ENCODE assay signal across 10 cellular contexts in the genomic region with DNA sequence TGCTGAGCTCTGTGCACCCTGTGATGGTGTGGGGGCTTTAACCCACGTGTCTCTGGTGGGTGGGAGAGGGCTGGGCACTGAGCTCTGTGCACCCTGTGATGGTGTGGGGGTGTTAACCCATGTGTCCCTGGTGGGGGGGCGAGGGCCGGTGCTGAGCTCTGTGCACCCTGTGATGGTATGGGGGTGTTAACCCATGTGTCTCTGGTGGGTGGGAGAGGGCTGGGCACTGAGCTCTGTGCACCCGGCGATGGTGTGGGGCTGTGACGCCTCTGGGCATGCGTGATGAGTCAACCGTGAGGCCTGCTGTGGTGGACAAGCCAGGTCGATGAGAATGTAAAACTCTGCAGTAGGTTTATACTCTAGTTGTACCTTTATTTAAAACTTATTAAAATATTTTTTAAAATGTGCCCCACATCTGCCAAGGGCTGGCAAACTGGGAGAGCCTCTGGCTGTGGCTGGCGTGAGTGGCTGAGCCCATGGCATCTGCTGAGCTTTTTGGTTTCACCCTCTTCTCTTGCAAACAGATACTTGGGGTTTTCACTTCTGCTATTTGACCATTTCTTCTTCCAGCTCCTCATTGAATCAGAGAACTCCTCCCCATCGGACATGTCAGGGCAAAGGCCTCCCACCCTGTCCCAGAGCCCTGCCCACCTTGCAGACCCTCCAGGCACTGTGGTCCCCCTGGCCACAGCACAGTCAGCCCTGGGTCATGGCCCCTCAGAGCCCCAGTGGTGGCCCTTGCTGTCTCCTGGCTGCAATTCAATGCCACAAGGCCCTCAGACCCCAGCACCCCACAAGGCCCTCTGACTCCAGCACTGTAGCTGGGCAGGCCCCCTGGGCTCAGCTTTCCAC. TPM values are rescaled to one million over a fixed set of nuclear protein-coding genes. Genes with fewer than 3 reads are reported as not detected.
DNase-seq lines count a peak whose midpoint lies in the region; ATAC-seq and TF ChIP-seq lines count a peak whose summit lies in the region.
"Had no signal": no experiment of that assay in that cellular context is flagged by ENCODE, and none has a peak within 500 bp of the region (broad histone marks: within the 10 kb centered on the region; RNA-seq: fewer than 3 reads in every experiment).

No MANE protein-coding gene starts in this region.

- H3K36me3 ChIP-seq in OCI-LY1 (ENCODE audit: insufficient read depth, low read length): 0 out of 2 replicates have a peak, but pooled peaks cover 9% of the 10 kb centered on the region
- H3K36me3 ChIP-seq in CD8-positive, alpha-beta T cell (ENCODE audit: insufficient read depth, low read length): no peaks in the 10 kb centered on the region
- H3K36me3 ChIP-seq: heart left ventricle had no signal

- peaks cover 20% of the 10 kb centered on the region for H3K36me3 Mint-ChIP-seq in stimulated activated effector memory CD8-positive, alpha-beta T cell treated with anti-CD3 and anti-CD28 coated beads, Interleukin-12 subunit alpha, Interleukin-12 subunit beta, amount 100 ng/mL, for 72 hours
- H3K36me3 Mint-ChIP-seq in CD8-positive, alpha-beta T cell: no peaks in the 10 kb centered on the region

- CTCF ChIA-PET in CD8-positive, alpha-beta T cell (lab: Charles Lee): interaction anchor here (1.4 to 1.9 kb wide), 2 partner anchors 22 to 108 kb away, joined by 3 to 10 read pairs; no protein-coding TSS in a partner anchor

- H3K27me3 ChIP-seq in OCI-LY1 (ENCODE audit: insufficient read depth, low read length): no peaks in the 10 kb centered on the region
- no peaks in the 10 kb centered on the region for H3K27me3 ChIP-seq in CD8-positive, alpha-beta T cell (ENCODE audit: insufficient read depth, low read length)

- peak overlapping the region; percentile 56 for H3K4me2 ChIP-seq in OCI-LY1 (ENCODE audit: low read length)

- H3K4me3 ChIP-seq in OCI-LY1 (ENCODE audit: low read depth, low read length, poor library complexity, severe bottlenecking): no peak overlapping the region
- no peak overlapping the region for H3K4me3 ChIP-seq in CD8-positive, alpha-beta T cell (ENCODE audit: low read depth, low read length)
- H3K4me3 ChIP-seq: heart left ventricle had no signal

- H4K20me1 ChIP-seq in OCI-LY1 (ENCODE audit: insufficient read depth, low read length): no peaks in the 10 kb centered on the region

- no peaks in the 10 kb centered on the region for H3K79me2 ChIP-seq in OCI-LY1 (ENCODE audit: insufficient read depth, low read length)

- H3K27ac ChIP-seq in OCI-LY1 (ENCODE audit: low read depth, low read length, poor library complexity, severe bottlenecking): peak overlapping the region; percentile 100
- no peak overlapping the region for H3K27ac ChIP-seq in CD8-positive, alpha-beta T cell (ENCODE audit: low read depth, low read length)
- H3K27ac ChIP-seq: C4-2B had no signal

- no peaks in the 10 kb centered on the region for H3K9me2 ChIP-seq in OCI-LY1 (ENCODE audit: low read depth, low read length)

- no peaks in the 10 kb centered on the region for H3K9me3 ChIP-seq in OCI-LY1 (ENCODE audit: low read length)
- H3K9me3 ChIP-seq in CD8-positive, alpha-beta T cell (ENCODE audit: low read length): no peaks in the 10 kb centered on the region
- H3K9me3 ChIP-seq: heart left ventricle had no signal

- peak; percentile 58 for DNase-seq in activated effector memory CD4-positive, alpha-beta T cell treated with anti-CD3 and anti-CD28 coated beads, Interleukin-2, amount 50 U/mL, for 16 hours
- DNase-seq in activated effector memory CD4-positive, alpha-beta T cell treated with Interleukin-2 at 50 U/mL for 16 hours: no peak
- no peak for DNase-seq in stimulated activated effector memory CD8-positive, alpha-beta T cell treated with anti-CD3 and anti-CD28 coated beads, Interleukin-12 subunit alpha, Interleukin-12 subunit beta, amount 100 ng/mL, for 72 hours (ENCODE audit: low spot score in 2 of 2)
- no peak for DNase-seq in hypothalamus (lab: John Stamatoyannopoulos, UW)
- DNase-seq in CD8-positive, alpha-beta T cell: no peak
- no peak for DNase-seq in activated CD8-positive, alpha-beta memory T cell treated with anti-CD3 and anti-CD28 coated beads, Interleukin-2, amount 50 U/mL, for 4 hours

- no peak overlapping the region for H3K4me3 Mint-ChIP-seq in stimulated activated effector memory CD8-positive, alpha-beta T cell treated with anti-CD3 and anti-CD28 coated beads, Interleukin-12 subunit alpha, Interleukin-12 subunit beta, amount 100 ng/mL, for 72 hours
- no peak overlapping the region for H3K4me3 Mint-ChIP-seq in CD8-positive, alpha-beta T cell

- TF ChIP-seq CTCF in OCI-LY1 (IDR thresholded peaks at IDR 0.05; ENCODE audit: low read length): no peak
- no peak for TF ChIP-seq CTCF in CD8-positive, alpha-beta T cell (IDR thresholded peaks at IDR 0.05)

- peak overlapping the region; percentile 67 for H3K9ac ChIP-seq in OCI-LY1 (ENCODE audit: low read length)

- H3F3A ChIP-seq in OCI-LY1 (ENCODE audit: insufficient read depth, low read length): no peaks in the 10 kb centered on the region

- peak overlapping the region; percentile 34 for H3K27ac Mint-ChIP-seq in stimulated activated effector memory CD8-positive, alpha-beta T cell treated with anti-CD3 and anti-CD28 coated beads, Interleukin-12 subunit alpha, Interleukin-12 subunit beta, amount 100 ng/mL, for 72 hours
- H3K27ac Mint-ChIP-seq in CD8-positive, alpha-beta T cell: no peak overlapping the region

- no peaks in the 10 kb centered on the region for H3K9me3 Mint-ChIP-seq in stimulated activated effector memory CD8-positive, alpha-beta T cell treated with anti-CD3 and anti-CD28 coated beads, Interleukin-12 subunit alpha, Interleukin-12 subunit beta, amount 100 ng/mL, for 72 hours
- no peaks in the 10 kb centered on the region for H3K9me3 Mint-ChIP-seq in CD8-positive, alpha-beta T cell

- no peak overlapping the region for H2AFZ ChIP-seq in OCI-LY1 (ENCODE audit: low read length)

- H3K4me1 Mint-ChIP-seq in stimulated activated effector memory CD8-positive, alpha-beta T cell treated with anti-CD3 and anti-CD28 coated beads, Interleukin-12 subunit alpha, Interleukin-12 subunit beta, amount 100 ng/mL, for 72 hours: peaks cover 32% of the 10 kb centered on the region
- no peaks in the 10 kb centered on the region for H3K4me1 Mint-ChIP-seq in CD8-positive, alpha-beta T cell (ENCODE audit: low read depth)

- POLR2A ChIA-PET in CD8-positive, alpha-beta T cell (lab: Charles Lee): no interaction called here

- peaks cover 42% of the 10 kb centered on the region for H3K4me1 ChIP-seq in OCI-LY1 (ENCODE audit: insufficient read depth, low read length, severe bottlenecking)
- no peaks in the 10 kb centered on the region for H3K4me1 ChIP-seq in CD8-positive, alpha-beta T cell (ENCODE audit: insufficient read depth, low read length)

- peaks cover 7% of the 10 kb centered on the region for H3K27me3 Mint-ChIP-seq in CD8-positive, alpha-beta T cell (ENCODE audit: low read depth)

- intact Hi-C loops in CD8-positive, alpha-beta T cell (cut with DNase I, micrococcal nuclease): loop anchor here in 1 of 2 experiments (1.0 kb wide), 2 partner anchors 107 to 236 kb away; no protein-coding TSS in a partner anchor

- ATAC-seq in HG02840 (IDR thresholded peaks at IDR 0.05; ENCODE audit: low FRiP score, unreplicated experiment): peak; percentile 77
- ATAC-seq in stimulated activated effector memory CD8-positive, alpha-beta T cell treated with anti-CD3 and anti-CD28 coated beads, Interleukin-12 subunit alpha, Interleukin-12 subunit beta, amount 100 ng/mL, for 72 hours: no peak
- no peak for ATAC-seq in CD8-positive, alpha-beta T cell

RNA-seq across cellular contexts. Expression of gene EXOC3, which starts 18.5 kb away (rescaled TPM):
- 10 to 100 TPM; 82.2 to 85.2 TPM for total RNA-seq in CD8-positive, alpha-beta T cell
